In the genomic region with DNA sequence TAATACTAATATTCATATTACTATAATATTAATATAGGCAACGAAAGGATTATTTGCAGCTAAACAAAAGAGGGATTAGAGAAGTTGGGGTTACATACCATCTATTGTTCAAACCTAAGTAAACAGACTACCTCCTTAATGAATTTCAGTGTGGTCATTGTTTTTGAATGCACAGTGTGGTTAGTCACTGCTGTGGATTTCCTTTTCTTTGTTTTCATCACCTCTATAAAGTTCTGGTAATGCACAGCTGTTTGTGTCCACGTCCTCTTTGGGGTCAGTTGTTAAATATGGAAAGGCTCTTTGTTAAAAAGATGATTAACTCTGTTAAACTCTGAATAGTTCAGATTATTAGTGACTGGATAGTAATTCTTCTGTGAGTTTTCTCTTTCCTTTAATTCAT, we compare ENCODE assay signal across 9 cellular contexts.
DNase-seq lines count a peak whose midpoint lies in the region; ATAC-seq and TF ChIP-seq lines count a peak whose summit lies in the region.
"Had no signal": no experiment of that assay in that cellular context is flagged by ENCODE, and none has a peak within 500 bp of the region (broad histone marks: within the 10 kb centered on the region; RNA-seq: fewer than 3 reads in every experiment).

No MANE protein-coding gene starts in this region.

- H3K36me3 Mint-ChIP-seq in activated naive CD8-positive, alpha-beta T cell treated with anti-CD3 and anti-CD28 coated beads, Interleukin-2, amount 50 U/mL, for 24 hours (ENCODE audit: low read depth), result no peaks in the 10 kb centered on the region

- H3K4me1 ChIP-seq in BLaER1 (peaks cover 30% of the 10 kb centered on the region), HUES48 (ENCODE audit: control insufficient read depth, insufficient read depth, low read length) (peaks cover 49% of the 10 kb centered on the region), OCI-LY7 (ENCODE audit: insufficient read depth, low read length, poor library complexity, severe bottlenecking) (no peaks in the 10 kb centered on the region)

- H3K27me3 ChIP-seq in BLaER1, result no peaks in the 10 kb centered on the region
- peaks cover 10% of the 10 kb centered on the region for H3K27me3 ChIP-seq in HUES48 (ENCODE audit: control insufficient read depth, insufficient read depth, low read length)

- no peaks in the 10 kb centered on the region for H3K9me3 Mint-ChIP-seq in activated naive CD8-positive, alpha-beta T cell treated with anti-CD3 and anti-CD28 coated beads, Interleukin-2, amount 50 U/mL, for 24 hours

- no peak for ATAC-seq in activated naive CD8-positive, alpha-beta T cell treated with anti-CD3 and anti-CD28 coated beads, Interleukin-2, amount 50 U/mL, for 24 hours
- ATAC-seq in HG03097 (IDR thresholded peaks at IDR 0.05; ENCODE audit: low FRiP score, unreplicated experiment), result no peak

- no peak for DNase-seq in activated naive CD8-positive, alpha-beta T cell treated with anti-CD3 and anti-CD28 coated beads, Interleukin-2, amount 50 U/mL, for 24 hours
- DNase-seq in kidney tubule cell (ENCODE audit: low spot score) (peak; percentile 69), OCI-LY7 (ENCODE audit: low spot score) (no peak), AG20443 (ENCODE audit: low spot score) (no peak), nucleus accumbens (lab: John Stamatoyannopoulos, UW) (no peak)
- DNase-seq: NCI-H510A had no signal

- H3K9me2 ChIP-seq in OCI-LY7 (ENCODE audit: insufficient read depth, low read length), result no peaks in the 10 kb centered on the region

- peak overlapping the region; percentile 74 for H3K4me2 ChIP-seq in BLaER1
- no peak overlapping the region for H3K4me2 ChIP-seq in OCI-LY7 (ENCODE audit: low read length)

- H3K36me3 ChIP-seq in BLaER1 (no peaks in the 10 kb centered on the region), HUES48 (ENCODE audit: control insufficient read depth, insufficient read depth, low read length) (no peaks in the 10 kb centered on the region), OCI-LY7 (ENCODE audit: insufficient read depth, low read length) (no peaks in the 10 kb centered on the region)

- H4K20me1 ChIP-seq in BLaER1 (no peaks in the 10 kb centered on the region), OCI-LY7 (ENCODE audit: insufficient read depth, low read length) (no peaks in the 10 kb centered on the region)

- no peak overlapping the region for H2AFZ ChIP-seq in OCI-LY7 (ENCODE audit: low read length)

- H3K27ac Mint-ChIP-seq in activated naive CD8-positive, alpha-beta T cell treated with anti-CD3 and anti-CD28 coated beads, Interleukin-2, amount 50 U/mL, for 24 hours, result no peak overlapping the region

- H3K9me3 ChIP-seq in BLaER1 (no peaks in the 10 kb centered on the region), HUES48 (ENCODE audit: control insufficient read depth, insufficient read depth, low read length) (no peaks in the 10 kb centered on the region), OCI-LY7 (ENCODE audit: low read length) (no peaks in the 10 kb centered on the region)

- no peak for TF ChIP-seq CTCF in OCI-LY7 (conservative IDR thresholded peaks at IDR 0.05; ENCODE audit: low read length)

- H3K27ac ChIP-seq in BLaER1 (no peak overlapping the region), HUES48 (ENCODE audit: low read depth, low read length) (peak overlapping the region; percentile 68), OCI-LY7 (ENCODE audit: low read depth, low read length, poor library complexity, severe bottlenecking) (no peak overlapping the region)

- H3K9ac ChIP-seq in BLaER1, result no peak overlapping the region
- H3K9ac ChIP-seq in HUES48 (ENCODE audit: low read depth, low read length), result no peak overlapping the region; the same call in 1 of the 2 replicates

- peak overlapping the region; percentile 5 for H3K4me3 Mint-ChIP-seq in activated naive CD8-positive, alpha-beta T cell treated with anti-CD3 and anti-CD28 coated beads, Interleukin-2, amount 50 U/mL, for 24 hours

- BruUV-seq in OCI-LY7 (replicated peaks; lab: Mats Ljungman, UMichigan), result no TSS peak

- no peaks in the 10 kb centered on the region for H3K79me2 ChIP-seq in OCI-LY7 (ENCODE audit: insufficient read depth, low read depth, low read length)

- H3K4me1 Mint-ChIP-seq in activated naive CD8-positive, alpha-beta T cell treated with anti-CD3 and anti-CD28 coated beads, Interleukin-2, amount 50 U/mL, for 24 hours, result peaks cover 23% of the 10 kb centered on the region

- intact Hi-C loops in OCI-LY7 (cut with micrococcal nuclease; ENCODE audit: unreplicated experiment), result no loop called here

- peaks cover 44% of the 10 kb centered on the region for H3K27me3 Mint-ChIP-seq in activated naive CD8-positive, alpha-beta T cell treated with anti-CD3 and anti-CD28 coated beads, Interleukin-2, amount 50 U/mL, for 24 hours

- CTCF ChIA-PET in OCI-LY7 (lab: Charles Lee; ENCODE audit: unreplicated experiment), result no interaction called here

- H3K4me3 ChIP-seq in BLaER1 (no peak overlapping the region), HUES48 (ENCODE audit: low read depth, low read length) (peak overlapping the region; percentile 63; the same call in 1 of the 2 replicates), OCI-LY7 (ENCODE audit: low read depth, low read length, poor library complexity, severe bottlenecking) (no peak overlapping the region)

- POLR2A ChIA-PET in OCI-LY7 (lab: Charles Lee), result interaction anchor here (0.6 to 1.8 kb wide), 2 partner anchors 14 to 60 kb away, joined by 3 to 5 read pairs; no protein-coding TSS in a partner anchor
